Comparison of ENCODE assay signal across 12 cellular contexts in the genomic region with DNA sequence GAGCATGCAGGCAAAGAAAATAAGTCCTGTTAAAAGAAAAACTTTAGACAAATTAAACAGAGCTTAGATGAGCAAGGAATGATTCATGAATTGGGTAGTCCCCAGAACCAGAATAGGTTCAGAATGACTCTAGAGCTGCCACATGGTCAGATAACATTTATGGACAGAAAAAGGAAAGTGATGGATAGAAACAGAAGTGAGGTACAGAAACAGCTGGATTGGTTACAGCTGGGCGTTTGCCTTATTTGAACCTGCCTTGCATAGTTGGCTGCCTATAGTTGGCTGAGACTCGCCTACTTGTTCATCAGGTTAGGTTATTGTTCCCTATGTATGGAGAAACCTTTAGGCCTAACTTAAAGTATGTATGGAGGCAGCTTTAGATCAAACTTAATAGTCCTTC.
DNase-seq lines count a peak whose midpoint lies in the region; ATAC-seq and TF ChIP-seq lines count a peak whose summit lies in the region.
"Had no signal": no experiment of that assay in that cellular context is flagged by ENCODE, and none has a peak within 500 bp of the region (broad histone marks: within the 10 kb centered on the region; RNA-seq: fewer than 3 reads in every experiment).

No MANE protein-coding gene starts in this region.

- H3K4me3 ChIP-seq in AG10803 (ENCODE audit: low read length), result no peak overlapping the region
- H3K4me3 ChIP-seq: psoas muscle had no signal

- no peak for TF ChIP-seq CTCF in AG10803 (conservative IDR thresholded peaks at IDR 0.05; ENCODE audit: low read length)

- DNase-seq in AG10803 (ENCODE audit: low read depth) (peak; percentile 78), astrocyte of the hippocampus (ENCODE audit: low read depth, low spot score) (peak; percentile 51), kidney glomerular epithelial cell (lab: John Stamatoyannopoulos, UW) (peak; percentile 38), 8988T (no peak), germinal center (ENCODE audit: low spot score) (no peak)
- DNase-seq in NK-92 treated with Interleukin-12 subunit alpha and Interleukin-12 subunit beta, amount 100 ng/mL, for 24 hours (lab: John Stamatoyannopoulos, UW), result no peak
- DNase-seq: activated gamma-delta T cell, MV-4-11, RPMI8226 had no signal

- TF ChIP-seq POLR2A in GM18505 (IDR thresholded peaks at IDR 0.05; ENCODE audit: borderline replicate concordance, extremely low read depth, insufficient read depth, insufficient read length), result no peak

- peak; percentile 45 for ATAC-seq in GM21390 (IDR thresholded peaks at IDR 0.05; ENCODE audit: unreplicated experiment)
- no peak for ATAC-seq in GM18505 (IDR thresholded peaks at IDR 0.05; ENCODE audit: unreplicated experiment)

Comparison
In these comparisons a context has a peak if more than half of its experiments do, and no peak if none do; other contexts are left out.
1. DNase-seq: peak in AG10803 (single experiment), astrocyte of the hippocampus (single experiment) and kidney glomerular epithelial cell (single experiment); none in NK-92 treated with Interleukin-12 subunit alpha and Interleukin-12 subunit beta, amount 100 ng/mL, for 24 hours (single experiment), 8988T (single experiment) and germinal center (single experiment).